Comparison of ENCODE assay signal across 8 cellular contexts in the genomic region with DNA sequence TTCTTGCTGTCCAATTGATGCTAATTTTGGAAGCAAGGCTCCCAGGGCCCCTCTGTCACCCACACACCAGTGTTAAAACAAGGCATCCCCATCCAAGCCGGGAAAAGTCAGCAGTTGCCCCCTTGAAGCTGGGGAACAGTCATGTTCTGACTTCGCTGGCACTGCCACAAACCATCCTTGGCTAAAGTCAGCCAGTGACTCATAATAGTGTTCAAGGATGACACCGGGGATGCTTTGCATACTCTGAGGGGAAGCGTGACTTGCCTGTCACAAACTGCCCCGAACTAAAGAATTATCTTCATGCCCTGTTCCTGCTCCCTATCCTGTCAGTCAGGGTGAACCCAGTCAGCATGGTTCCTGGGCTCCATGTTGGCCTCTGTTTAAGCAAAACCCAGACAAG. TPM values are rescaled to one million over a fixed set of nuclear protein-coding genes. Genes with fewer than 3 reads are reported as not detected.
DNase-seq lines count a peak whose midpoint lies in the region; ATAC-seq and TF ChIP-seq lines count a peak whose summit lies in the region.

No MANE protein-coding gene starts in this region.

- TF ChIP-seq CTCF in GM13977 (IDR thresholded peaks at IDR 0.05; ENCODE audit: extremely low read depth, insufficient read depth, missing control alignments): no peak
- no peak for TF ChIP-seq CTCF in left ventricle myocardium inferior (IDR thresholded peaks at IDR 0.05; ENCODE audit: borderline replicate concordance)

- no peak overlapping the region for H3K27ac ChIP-seq in left ventricle myocardium inferior (replicated peaks)
- no peak overlapping the region for H3K27ac ChIP-seq in effector memory CD4-positive, alpha-beta T cell (ENCODE audit: insufficient read depth, low read length, poor library complexity, severe bottlenecking)

- intact Hi-C loops in left ventricle myocardium inferior (cut with micrococcal nuclease): no loop called here

- no peaks in the 10 kb centered on the region for H3K9me3 ChIP-seq in left ventricle myocardium inferior (replicated peaks)
- no peaks in the 10 kb centered on the region for H3K9me3 ChIP-seq in effector memory CD4-positive, alpha-beta T cell (ENCODE audit: control insufficient read depth, low read length)

- peaks cover 9% of the 10 kb centered on the region for H3K27me3 ChIP-seq in left ventricle myocardium inferior (ENCODE audit: low read depth)
- H3K27me3 ChIP-seq in effector memory CD4-positive, alpha-beta T cell (replicated peaks; ENCODE audit: control insufficient read depth, insufficient read depth, low read length, poor library complexity, severe bottlenecking): no peaks in the 10 kb centered on the region

- no peaks in the 10 kb centered on the region for H3K4me1 ChIP-seq in left ventricle myocardium inferior
- no peaks in the 10 kb centered on the region for H3K4me1 ChIP-seq in effector memory CD4-positive, alpha-beta T cell (ENCODE audit: control insufficient read depth, insufficient read depth, low read length, poor library complexity, severe bottlenecking)

- DNase-seq in GM13977 (ENCODE audit: low spot score) (peak; percentile 72), glomerular visceral epithelial cell (ENCODE audit: extremely low spot score) (peak; percentile 65), left ventricle myocardium inferior (no peak), KBM-7 (no peak), T1000 (lab: John Stamatoyannopoulos, UW) (no peak)
- no peak for DNase-seq in effector memory CD4-positive, alpha-beta T cell

- peak; percentile 76 for ATAC-seq in GM21528 (IDR thresholded peaks at IDR 0.05; ENCODE audit: low FRiP score, unreplicated experiment)
- peak; percentile 95 for ATAC-seq in HG03565 (IDR thresholded peaks at IDR 0.05; ENCODE audit: unreplicated experiment)

- in situ Hi-C loops in GM13977 (cut with MboI; ENCODE audit: low pct_unique_long_range_greater_than_20kb, low sequenced_read_pairs, unreplicated experiment): no loop called here
- in situ Hi-C loops in KBM-7 (cut with MboI; ENCODE audit: low pct_unique_long_range_greater_than_20kb, low sequenced_read_pairs): no loop called here

- no peak overlapping the region for H3K4me3 ChIP-seq in left ventricle myocardium inferior
- H3K4me3 ChIP-seq in effector memory CD4-positive, alpha-beta T cell (ENCODE audit: insufficient read depth, low read depth, low read length, poor library complexity, severe bottlenecking): no peak overlapping the region

- H3K36me3 ChIP-seq in left ventricle myocardium inferior: no peaks in the 10 kb centered on the region
- H3K36me3 ChIP-seq in effector memory CD4-positive, alpha-beta T cell (ENCODE audit: control insufficient read depth, insufficient read depth, low read length): no peaks in the 10 kb centered on the region

RNA-seq across cellular contexts. Expression of a gene that starts 37.0 kb away (rescaled TPM):
- total RNA-seq in left ventricle myocardium inferior: 1.1 TPM

Comparison
In these comparisons a context has a peak if more than half of its experiments do, and no peak if none do; other contexts are left out.
1. DNase-seq: peak in GM13977 (single experiment) and glomerular visceral epithelial cell (single experiment); none in left ventricle myocardium inferior (single experiment), KBM-7 (single experiment), effector memory CD4-positive, alpha-beta T cell (0 of 3) and T1000 (single experiment).